Comparison of ENCODE assay signal across 26 cellular contexts in the genomic region with DNA sequence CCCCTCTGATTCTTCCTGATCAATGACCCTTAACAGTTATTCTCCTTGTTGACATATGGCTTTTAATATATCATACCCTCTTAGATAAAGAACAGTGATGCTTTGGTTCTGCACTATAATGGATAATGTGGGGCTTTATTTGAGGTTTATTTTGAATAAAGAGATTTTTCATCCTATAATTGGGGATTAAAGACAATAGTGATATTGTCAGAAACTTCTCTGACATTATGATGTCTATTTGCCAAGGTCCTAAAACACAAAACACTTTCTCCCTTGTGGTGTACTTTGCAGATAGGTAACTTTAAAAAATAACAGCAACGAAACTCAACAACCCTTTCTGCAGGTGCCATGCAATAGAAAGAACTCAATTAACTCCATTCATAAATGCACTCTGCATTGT.
"Had no signal": no experiment of that assay in that cellular context is flagged by ENCODE, and none has a peak within 500 bp of the region (broad histone marks: within the 10 kb centered on the region; RNA-seq: fewer than 3 reads in every experiment).

No MANE protein-coding gene starts in this region.

- H3K4me3 ChIP-seq: coronary artery, esophagus muscularis mucosa, lung, mucosa of descending colon, neural progenitor cell, prostate gland, sigmoid colon, stomach, testis, tibial artery had no signal

- H3K36me3 ChIP-seq: esophagus muscularis mucosa, neural progenitor cell, prostate gland, sigmoid colon, stomach, tibial artery had no signal

- H3K4me1 ChIP-seq: esophagus muscularis mucosa, foreskin keratinocyte, neural progenitor cell, parathyroid adenoma, prostate gland, sigmoid colon, testis, tibial artery had no signal

- H3K4me1 Mint-ChIP-seq: naive B cell; stimulated activated effector memory CD8-positive, alpha-beta T cell treated with anti-CD3 and anti-CD28 coated beads, Interleukin-12 subunit alpha, Interleukin-12 subunit beta, amount 100 ng/mL, for 72 hours had no signal

- H3K27ac Mint-ChIP-seq: mesothelial cell of epicardium; naive B cell; natural killer cell treated with Interleukin-12 subunit alpha and Interleukin-12 subunit beta and Interleukin-15 and Interleukin-18, amount 100 ng/mL, for 72 hours; neural progenitor cell; stimulated activated effector memory CD8-positive, alpha-beta T cell treated with anti-CD3 and anti-CD28 coated beads, Interleukin-12 subunit alpha, Interleukin-12 subunit beta, amount 100 ng/mL, for 72 hours; type B pancreatic cell had no signal

- H3K9me3 ChIP-seq: mucosa of descending colon, prostate gland, sigmoid colon, testis, tibial artery had no signal

- H3K4me3 Mint-ChIP-seq: mesothelial cell of epicardium; naive B cell; natural killer cell treated with Interleukin-12 subunit alpha and Interleukin-12 subunit beta and Interleukin-15 and Interleukin-18, amount 100 ng/mL, for 72 hours; neural progenitor cell; stimulated activated effector memory CD8-positive, alpha-beta T cell treated with anti-CD3 and anti-CD28 coated beads, Interleukin-12 subunit alpha, Interleukin-12 subunit beta, amount 100 ng/mL, for 72 hours; type B pancreatic cell had no signal

- H3K9me3 Mint-ChIP-seq: natural killer cell treated with Interleukin-12 subunit alpha and Interleukin-12 subunit beta and Interleukin-15 and Interleukin-18, amount 100 ng/mL, for 72 hours; stimulated activated effector memory CD8-positive, alpha-beta T cell treated with anti-CD3 and anti-CD28 coated beads, Interleukin-12 subunit alpha, Interleukin-12 subunit beta, amount 100 ng/mL, for 72 hours; type B pancreatic cell had no signal

- H3K36me3 Mint-ChIP-seq: mesothelial cell of epicardium; naive B cell; natural killer cell treated with Interleukin-12 subunit alpha and Interleukin-12 subunit beta and Interleukin-15 and Interleukin-18, amount 100 ng/mL, for 72 hours; neural progenitor cell; stimulated activated effector memory CD8-positive, alpha-beta T cell treated with anti-CD3 and anti-CD28 coated beads, Interleukin-12 subunit alpha, Interleukin-12 subunit beta, amount 100 ng/mL, for 72 hours; type B pancreatic cell had no signal

- H3K27me3 ChIP-seq: esophagus muscularis mucosa, neural progenitor cell, sigmoid colon, stomach, testis, tibial artery had no signal

- H3K27ac ChIP-seq: coronary artery, esophagus muscularis mucosa, foreskin keratinocyte, neural progenitor cell, parathyroid adenoma, prostate gland, sigmoid colon, stomach, testis, tibial artery had no signal

- DNase-seq: dermis blood vessel endothelial cell; effector memory CD4-positive, alpha-beta T cell; foreskin keratinocyte; hypothalamus; left ventricle myocardium superior; mesenchymal stem cell; mucosa of descending colon; naive B cell; right cardiac atrium; sigmoid colon; stimulated activated CD4-positive, alpha-beta T cell treated with anti-CD3 and anti-CD28 coated beads, Interleukin-2, amount 100 ng/mL, for 24 hours; stimulated activated CD4-positive, alpha-beta T cell treated with anti-CD3 and anti-CD28 coated beads, Interleukin-4, amount 100 ng/mL, for 24 hours; stimulated activated naive CD4-positive, alpha-beta T cell treated with Interleukin-2 at 50 U/mL for 16 hours; stomach; testis; tibial artery had no signal
